1 cellular context compared by ENCODE assay signal in genomic region chr10:59399329-59399728, GRCh38.
A peak's percentile ranks its signal among the peaks of the same experiment; 100 is the strongest.
TF ChIP-seq lines count a peak whose summit lies in the region.
"Not testable (repeated sequence)": the region's sequence is repeated elsewhere in the genome, so short reads cannot be mapped to it uniquely, and the experiment has no call there.

No MANE protein-coding gene starts in this region.

- not testable (repeated sequence) for H3K36me3 ChIP-seq in HEK293 (ENCODE audit: control insufficient read depth in 2 of 2, insufficient read depth in 1 of 2, low read length in 2 of 2)

- H3K9me3 ChIP-seq in HEK293 (ENCODE audit: control insufficient read depth, insufficient read depth, low read depth, low read length) = not testable (repeated sequence)

- not testable (repeated sequence) for H3K27ac ChIP-seq in HEK293 (ENCODE audit: extremely low read depth, low read depth, low read length)

- CTCF ChIA-PET in HEK293 (lab: Yijun Ruan, JAX) = not testable (repeated sequence)

- POLR2A ChIA-PET in HEK293 (lab: Yijun Ruan, JAX) = not testable (repeated sequence)

- not testable (repeated sequence) for H3K4me1 ChIP-seq in HEK293 (ENCODE audit: control insufficient read depth, insufficient read depth, low read length)

- TF ChIP-seq CTCF in HEK293 (tag by site-specific recombination; IDR thresholded peaks at IDR 0.05) = not testable (repeated sequence)

- not testable (repeated sequence) for H3K4me3 ChIP-seq in HEK293 (ENCODE audit: low read depth, low read length)

TF ChIP-seq in HEK293, 187 proteins besides CTCF, POLR2A, EP300 and RAD21:
- peak; percentile 52; the same call in 1 of the 2 replicates for TF ChIP-seq SCRT1 (tag by site-specific recombination; IDR thresholded peaks at IDR 0.05; ENCODE audit: borderline replicate concordance)
- TF ChIP-seq SCRT2 (tag by site-specific recombination; IDR thresholded peaks at IDR 0.05) = peak; percentile 58
